Comparison of ENCODE assay signal across 28 cellular contexts in the genomic region with DNA sequence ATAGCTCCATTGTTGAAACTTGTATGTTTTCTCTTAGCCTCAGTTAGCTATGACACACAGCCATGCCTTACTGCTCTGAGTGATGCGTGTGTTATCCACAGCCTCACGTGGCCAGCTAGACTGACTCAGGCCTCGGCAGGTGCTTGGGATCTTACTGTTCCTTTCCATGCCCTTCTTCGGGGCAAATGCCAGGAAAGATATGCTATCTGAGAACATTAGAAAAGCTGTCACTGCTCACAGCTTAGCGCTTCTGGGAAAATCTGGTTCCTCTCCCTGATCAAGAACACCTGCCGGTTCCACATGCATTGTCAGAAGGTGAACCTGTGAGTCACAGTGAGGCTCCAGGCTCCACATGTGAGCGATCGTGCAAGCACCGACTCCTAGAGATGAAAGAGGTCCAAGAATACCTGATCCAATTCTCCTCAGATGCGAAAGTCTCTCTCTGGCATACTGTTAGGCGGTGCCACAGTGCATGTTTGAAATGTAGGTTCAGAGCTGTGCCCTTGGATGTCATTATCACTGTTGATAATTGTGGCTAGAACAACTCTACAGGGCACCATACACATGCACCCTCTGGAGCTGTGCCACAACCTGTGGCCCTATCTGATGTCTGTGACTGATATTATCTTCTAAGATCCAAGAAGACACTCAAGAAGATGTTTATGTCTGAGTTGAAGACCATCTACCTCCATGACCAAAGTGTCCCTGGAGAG.
A peak's percentile ranks its signal among the peaks of the same experiment; 100 is the strongest.
DNase-seq lines count a peak whose midpoint lies in the region; ATAC-seq, FAIRE-seq and TF ChIP-seq lines count a peak whose summit lies in the region.
"Had no signal": no experiment of that assay in that cellular context is flagged by ENCODE, and none has a peak within 500 bp of the region (broad histone marks: within the 10 kb centered on the region; RNA-seq: fewer than 3 reads in every experiment).

No MANE protein-coding gene starts in this region.

- H3K4me1 Mint-ChIP-seq in astrocyte (ENCODE audit: low read depth, unreplicated experiment) (peaks cover 19% of the 10 kb centered on the region), mesothelial cell of epicardium (peaks cover 23% of the 10 kb centered on the region), natural killer cell (no peaks in the 10 kb centered on the region)
- H3K4me1 Mint-ChIP-seq: activated CD4-positive, alpha-beta T cell treated with anti-CD3 and anti-CD28 coated beads, Interleukin-2, amount 10 ng/mL, durations not matched to agents 7 days and 5 days; activated naive CD4-positive, alpha-beta T cell treated with anti-CD3 and anti-CD28 coated beads, Interleukin-2, amount 50 U/mL, for 24 hours; neural progenitor cell had no signal

- FAIRE-seq in astrocyte (lab: Jason Lieb, UNC) (no peak), kidney (lab: Jason Lieb, UNC) (no peak), urothelium cell line (lab: Jason Lieb, UNC) (peak; percentile 65)
- FAIRE-seq: frontal cortex, islet of Langerhans had no signal

- H3K36me3 ChIP-seq in astrocyte (ENCODE audit: insufficient read depth, low read length) (no peaks in the 10 kb centered on the region), kidney (ENCODE audit: control insufficient read depth in 1 of 2, insufficient read depth in 2 of 2, low read length in 2 of 2) (no peaks in the 10 kb centered on the region)
- H3K36me3 ChIP-seq: neural progenitor cell, tibial artery had no signal

- H3K27ac ChIP-seq in astrocyte (ENCODE audit: low read depth, low read length) (no peak overlapping the region), kidney (ENCODE audit: low read depth in 2 of 2, low read length in 2 of 2) (no peak overlapping the region)
- H3K27ac ChIP-seq: 22Rv1, neural progenitor cell, tibial artery had no signal

- no peaks in the 10 kb centered on the region for H3K9me3 ChIP-seq in astrocyte (ENCODE audit: insufficient read depth, low read depth, low read length)
- H3K9me3 ChIP-seq in kidney (ENCODE audit: control insufficient read depth in 1 of 2, low read length in 2 of 2) = no peaks in the 10 kb centered on the region
- H3K9me3 ChIP-seq: tibial artery had no signal

- H3K9me3 Mint-ChIP-seq in astrocyte (ENCODE audit: unreplicated experiment) (no peaks in the 10 kb centered on the region), mesothelial cell of epicardium (peaks cover 8% of the 10 kb centered on the region), natural killer cell (peaks cover 0 to 12% of the 10 kb centered on the region in 2 donors)
- H3K9me3 Mint-ChIP-seq: activated CD4-positive, alpha-beta T cell treated with anti-CD3 and anti-CD28 coated beads, Interleukin-2, amount 10 ng/mL, durations not matched to agents 7 days and 5 days; activated naive CD4-positive, alpha-beta T cell treated with anti-CD3 and anti-CD28 coated beads, Interleukin-2, amount 50 U/mL, for 24 hours; CD8-positive, alpha-beta T cell; neural progenitor cell; stimulated activated naive CD8-positive, alpha-beta T cell treated with anti-CD3 and anti-CD28 coated beads, Interleukin-15, Interleukin-2, amounts not matched to agents 100 ng/mL and 50 ng/mL, for 24 hours had no signal

- no peaks in the 10 kb centered on the region for H3K27me3 ChIP-seq in astrocyte (ENCODE audit: insufficient read depth, low read length)
- H3K27me3 ChIP-seq: neural progenitor cell, tibial artery had no signal

- H3K27ac Mint-ChIP-seq in astrocyte (ENCODE audit: unreplicated experiment) = no peak overlapping the region
- no peak overlapping the region for H3K27ac Mint-ChIP-seq in mesothelial cell of epicardium
- H3K27ac Mint-ChIP-seq in natural killer cell = no peak overlapping the region
- H3K27ac Mint-ChIP-seq: activated CD4-positive, alpha-beta T cell treated with anti-CD3 and anti-CD28 coated beads, Interleukin-2, amount 10 ng/mL, durations not matched to agents 7 days and 5 days; activated naive CD4-positive, alpha-beta T cell treated with anti-CD3 and anti-CD28 coated beads, Interleukin-2, amount 50 U/mL, for 24 hours; CD8-positive, alpha-beta T cell; neural progenitor cell; stimulated activated naive CD8-positive, alpha-beta T cell treated with anti-CD3 and anti-CD28 coated beads, Interleukin-15, Interleukin-2, amounts not matched to agents 100 ng/mL and 50 ng/mL, for 24 hours had no signal

- H3K4me2 ChIP-seq in astrocyte (ENCODE audit: low read length) = no peak overlapping the region
- H3K4me2 ChIP-seq: neural progenitor cell had no signal

- no peaks in the 10 kb centered on the region for H3K36me3 Mint-ChIP-seq in astrocyte (ENCODE audit: low read depth, unreplicated experiment)
- no peaks in the 10 kb centered on the region for H3K36me3 Mint-ChIP-seq in mesothelial cell of epicardium
- H3K36me3 Mint-ChIP-seq in natural killer cell = no peaks in the 10 kb centered on the region
- H3K36me3 Mint-ChIP-seq: activated naive CD4-positive, alpha-beta T cell treated with anti-CD3 and anti-CD28 coated beads, Interleukin-2, amount 50 U/mL, for 24 hours; CD8-positive, alpha-beta T cell; neural progenitor cell had no signal

- H3K27me3 Mint-ChIP-seq in astrocyte (ENCODE audit: low read depth, unreplicated experiment) = no peaks in the 10 kb centered on the region
- H3K27me3 Mint-ChIP-seq in mesothelial cell of epicardium (ENCODE audit: low read depth) = no peaks in the 10 kb centered on the region
- H3K27me3 Mint-ChIP-seq in natural killer cell (ENCODE audit: low read depth in 2 of 2) = no peaks in the 10 kb centered on the region
- H3K27me3 Mint-ChIP-seq: activated CD4-positive, alpha-beta T cell treated with anti-CD3 and anti-CD28 coated beads, Interleukin-2, amount 10 ng/mL, durations not matched to agents 7 days and 5 days; activated naive CD4-positive, alpha-beta T cell treated with anti-CD3 and anti-CD28 coated beads, Interleukin-2, amount 50 U/mL, for 24 hours; stimulated activated naive CD8-positive, alpha-beta T cell treated with anti-CD3 and anti-CD28 coated beads, Interleukin-15, Interleukin-2, amounts not matched to agents 100 ng/mL and 50 ng/mL, for 24 hours had no signal

- no peaks in the 10 kb centered on the region for H3K79me2 ChIP-seq in astrocyte (ENCODE audit: insufficient read depth, low read length)

- H3K4me3 ChIP-seq in astrocyte (ENCODE audit: insufficient read depth, low read depth, low read length) (no peak overlapping the region), kidney (ENCODE audit: low read length in 2 of 2) (no peak overlapping the region)
- H3K4me3 ChIP-seq: lung, neural progenitor cell, tibial artery had no signal

- peak; percentile 25 for DNase-seq in DMS53 (lab: John Stamatoyannopoulos, UW)
- no peak for DNase-seq in DMS53 treated with DMSO at 0.1 percent for 48 hours (lab: John Stamatoyannopoulos, UW; ENCODE audit: unreplicated experiment)
- peak; percentile 62 for DNase-seq in astrocyte (ENCODE audit: low read depth)
- DNase-seq in kidney = peak; percentile 73
- no peak for DNase-seq in urothelium cell line (ENCODE audit: low spot score)
- no peak for DNase-seq in mesothelial cell of epicardium (ENCODE audit: low spot score in 2 of 2, unreplicated experiment in 2 of 2)
- DNase-seq in natural killer cell = no peak
- DNase-seq in AG08395 (ENCODE audit: low spot score) = no peak
- DNase-seq: activated CD4-positive, alpha-beta T cell treated with anti-CD3 and anti-CD28 coated beads, Interleukin-2, amount 10 ng/mL, durations not matched to agents 7 days and 5 days; activated CD8-positive, alpha-beta memory T cell treated with anti-CD3 and anti-CD28 coated beads, Interleukin-2, amount 50 U/mL, for 4 hours; AML-193; anterior cingulate cortex; CD8-positive, alpha-beta T cell; central memory CD4-positive, alpha-beta T cell; H7; Karpas-422; NCI-H1092; NCI-H187 treated with DMSO at 0.1 percent for 48 hours; stimulated activated CD4-positive, alpha-beta T cell treated with anti-CD3 and anti-CD28 coated beads, Interleukin-15, amount 100 ng/mL, for 24 hours; tibial artery had no signal

- no peak overlapping the region for H2AFZ ChIP-seq in astrocyte (ENCODE audit: low read depth, low read length)
- H2AFZ ChIP-seq: neural progenitor cell had no signal

- ATAC-seq in natural killer cell = no peak
- ATAC-seq: CD8-positive, alpha-beta T cell; sciatic nerve had no signal

- peaks cover 24% of the 10 kb centered on the region for H3K4me1 ChIP-seq in astrocyte (ENCODE audit: insufficient read depth, low read length)
- peaks cover 0 to 5% of the 10 kb centered on the region in 2 donors for H3K4me1 ChIP-seq in kidney (ENCODE audit: control insufficient read depth in 1 of 2, insufficient read depth in 1 of 2, low read depth in 1 of 2, low read length in 2 of 2)
- H3K4me1 ChIP-seq: neural progenitor cell had no signal

- TF ChIP-seq CTCF in astrocyte (IDR thresholded peaks at IDR 0.05; ENCODE audit: insufficient read depth, low read depth, low read length) (no peak), kidney (IDR thresholded peaks at IDR 0.05; ENCODE audit: borderline replicate concordance, extremely low read depth, insufficient read depth) (no peak), mesothelial cell of epicardium (IDR thresholded peaks at IDR 0.05; ENCODE audit: unreplicated experiment) (no peak), natural killer cell (IDR thresholded peaks at IDR 0.05) (no peak)

- intact Hi-C loops in kidney (cut with DNase I) = no loop called here
- intact Hi-C loops in natural killer cell (cut with micrococcal nuclease) = no loop called here

- no peak overlapping the region for H3K9ac ChIP-seq in astrocyte (ENCODE audit: low read length)
- no peak overlapping the region for H3K9ac ChIP-seq in kidney (ENCODE audit: low read length in 2 of 2)
- H3K9ac ChIP-seq: neural progenitor cell had no signal

- no peaks in the 10 kb centered on the region for H4K20me1 ChIP-seq in astrocyte (ENCODE audit: insufficient read depth, low read length)

- H3K4me3 Mint-ChIP-seq in astrocyte (ENCODE audit: unreplicated experiment) (no peak overlapping the region), mesothelial cell of epicardium (no peak overlapping the region), natural killer cell (no peak overlapping the region)
- H3K4me3 Mint-ChIP-seq: activated CD4-positive, alpha-beta T cell treated with anti-CD3 and anti-CD28 coated beads, Interleukin-2, amount 10 ng/mL, durations not matched to agents 7 days and 5 days; activated naive CD4-positive, alpha-beta T cell treated with anti-CD3 and anti-CD28 coated beads, Interleukin-2, amount 50 U/mL, for 24 hours; CD8-positive, alpha-beta T cell; neural progenitor cell; stimulated activated naive CD8-positive, alpha-beta T cell treated with anti-CD3 and anti-CD28 coated beads, Interleukin-15, Interleukin-2, amounts not matched to agents 100 ng/mL and 50 ng/mL, for 24 hours had no signal

Comparison
In these comparisons a context has a peak if more than half of its experiments do, and no peak if none do; other contexts are left out.
1. DNase-seq: peak in DMS53 (single experiment), astrocyte (single experiment) and kidney (single experiment); none in DMS53 treated with DMSO at 0.1 percent for 48 hours (single experiment), urothelium cell line (single experiment), mesothelial cell of epicardium (0 of 2), natural killer cell (single experiment) and AG08395 (single experiment).